Comparison of ENCODE assay signal across 32 cellular contexts in genomic region chr1:116716391-116716790, GRCh38. TPM values are rescaled to one million over a fixed set of nuclear protein-coding genes. Genes with fewer than 3 reads are reported as not detected.
"Had no signal": no experiment of that assay in that cellular context is flagged by ENCODE, and none has a peak within 500 bp of the region (broad histone marks: within the 10 kb centered on the region; RNA-seq: fewer than 3 reads in every experiment).

No MANE protein-coding gene starts in this region.

- H3K4me3 ChIP-seq: left lung, lower lobe of right lung, pancreas, prostate gland, skin epidermis, stomach, testis, thyroid gland, transverse colon, upper lobe of left lung, vagina had no signal

- H3K4me1 Mint-ChIP-seq: immature natural killer cell had no signal

- H3K4me3 Mint-ChIP-seq: immature natural killer cell; naive thymus-derived CD8-positive, alpha-beta T cell; nephron; neural crest cell; stimulated activated naive B cell treated with anti-CD40 and anti-IgM and Interleukin-4, amounts not matched to agents 10 μg/mL and 1 μg/mL and 100 μg/mL, for 72 hours had no signal

- DNase-seq: immature natural killer cell; kidney; left colon; left lung; lower lobe of right lung; mammary epithelial cell; mesenchymal stem cell; naive thymus-derived CD8-positive, alpha-beta T cell; nucleus accumbens; pancreas; posterior cingulate gyrus; retina; right cardiac atrium; stimulated activated CD4-positive, alpha-beta T cell treated with anti-CD3 and anti-CD28 coated beads, Interleukin-12 subunit alpha, Interleukin-12 subunit beta, amount 100 ng/mL, for 4 hours; stimulated activated CD4-positive, alpha-beta T cell treated with anti-CD3 and anti-CD28 coated beads, Interleukin-15, amount 100 ng/mL, for 24 hours; stimulated activated CD4-positive, alpha-beta T cell treated with anti-CD3 and anti-CD28 coated beads, Interleukin-2, amount 100 ng/mL, for 24 hours; stimulated activated CD4-positive, alpha-beta T cell treated with anti-CD3 and anti-CD28 coated beads, Interleukin-4, amount 100 ng/mL, for 1 hour; stimulated activated naive B cell treated with anti-CD40 and anti-IgM and Interleukin-4, amounts not matched to agents 10 μg/mL and 1 μg/mL and 100 μg/mL, for 72 hours; stimulated activated naive CD8-positive, alpha-beta T cell treated with anti-CD3 and anti-CD28 coated beads, Interleukin-15, Interleukin-2, amounts not matched to agents 100 U/mL and 50 U/mL, for 24 hours; stomach; testis; thyroid gland; transverse colon; upper lobe of left lung had no signal

- H3K9me3 Mint-ChIP-seq: immature natural killer cell had no signal

- H3K9me3 ChIP-seq: left lung, lower lobe of right lung, pancreas, prostate gland, stomach, testis, thyroid gland, transverse colon, upper lobe of left lung, vagina had no signal

- H3K27ac Mint-ChIP-seq: immature natural killer cell; naive thymus-derived CD8-positive, alpha-beta T cell; nephron; stimulated activated naive B cell treated with anti-CD40 and anti-IgM and Interleukin-4, amounts not matched to agents 10 μg/mL and 1 μg/mL and 100 μg/mL, for 72 hours had no signal

- H3K27me3 ChIP-seq: left lung, pancreas, stomach, testis, thyroid gland, transverse colon, upper lobe of left lung, vagina had no signal

- ATAC-seq: left colon; left lung; lower lobe of right lung; naive thymus-derived CD8-positive, alpha-beta T cell; pancreas; right cardiac atrium; sciatic nerve; stimulated activated naive B cell treated with anti-CD40 and anti-IgM and Interleukin-4, amounts not matched to agents 10 μg/mL and 1 μg/mL and 100 μg/mL, for 72 hours; stimulated activated naive CD8-positive, alpha-beta T cell treated with anti-CD3 and anti-CD28 coated beads, Interleukin-15, Interleukin-2, amounts not matched to agents 100 U/mL and 50 U/mL, for 24 hours had no signal

- H3K36me3 Mint-ChIP-seq: immature natural killer cell; stimulated activated naive B cell treated with anti-CD40 and anti-IgM and Interleukin-4, amounts not matched to agents 10 μg/mL and 1 μg/mL and 100 μg/mL, for 72 hours had no signal

- H3K4me1 ChIP-seq: pancreas, prostate gland, testis, transverse colon had no signal

- FAIRE-seq: islet of Langerhans, kidney, pancreas had no signal

- H3K27ac ChIP-seq: left lung, lower lobe of right lung, pancreas, prostate gland, skin epidermis, stomach, testis, thyroid gland, transverse colon, upper lobe of left lung, vagina had no signal

- H3K36me3 ChIP-seq: left lung, lower lobe of right lung, pancreas, prostate gland, stomach, thyroid gland, transverse colon, upper lobe of left lung, vagina had no signal

RNA-seq across cellular contexts. Expression of gene CD2, which starts 37.8 kb away (rescaled TPM):
- total RNA-seq: mammary epithelial cell, neural crest cell, osteoblast had no signal
- polyA plus RNA-seq: mammary epithelial cell had no signal

RNA-seq across cellular contexts. Expression of gene IGSF3, which starts 48.9 kb away (rescaled TPM):
- polyA plus RNA-seq: immature natural killer cell; naive thymus-derived CD8-positive, alpha-beta T cell had no signal
